In the genomic region with DNA sequence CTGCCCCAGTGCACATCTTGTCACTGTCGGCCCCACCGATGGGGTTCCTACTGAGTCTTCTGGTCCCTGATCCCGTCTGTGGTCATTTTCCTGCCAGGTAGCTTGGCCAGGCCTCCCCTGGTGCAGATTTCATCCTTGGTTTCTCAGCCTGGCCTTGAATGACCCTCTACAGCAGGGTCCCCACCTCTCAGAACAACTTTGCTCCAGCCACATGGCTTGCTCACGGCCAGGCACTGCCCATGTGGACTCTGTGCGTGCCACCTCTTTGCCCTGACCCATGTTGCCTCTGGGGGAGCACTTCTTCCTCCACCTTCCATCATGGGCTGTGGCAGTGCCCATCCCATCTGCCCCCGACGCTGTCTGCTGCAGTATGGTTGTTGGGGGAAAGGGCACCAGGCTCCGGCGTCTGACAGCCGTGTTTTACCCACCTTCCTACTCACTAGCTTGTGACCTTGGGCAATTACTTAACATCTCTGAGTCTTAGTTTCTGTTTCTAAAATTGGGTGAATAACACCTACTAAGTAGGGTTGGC, we compare ENCODE assay signal across 1 cellular context.
TF ChIP-seq lines count a peak whose summit lies in the region.

No MANE protein-coding gene starts in this region.

TF ChIP-seq in endothelial cell of umbilical vein, 7 proteins besides CTCF, POLR2A, EP300 and RAD21:
- TF ChIP-seq MYC (IDR thresholded peaks at IDR 0.05; ENCODE audit: low read depth, low read length) (no peak), GATA2 (IDR thresholded peaks at IDR 0.05; ENCODE audit: insufficient read depth, insufficient read length, low read depth, low read length) (no peak), MAX (IDR thresholded peaks at IDR 0.05; ENCODE audit: insufficient read depth, insufficient read length) (no peak), EZH2 (IDR thresholded peaks at IDR 0.05; ENCODE audit: borderline replicate concordance, low read depth, low read length, severe bottlenecking) (no peak), JUN (IDR thresholded peaks at IDR 0.05; ENCODE audit: borderline replicate concordance, insufficient read depth, insufficient read length, low read depth) (no peak), POLR2AphosphoS5 (IDR thresholded peaks at IDR 0.05; ENCODE audit: insufficient read depth, low read depth, low read length) (no peak), FOS (IDR thresholded peaks at IDR 0.05; ENCODE audit: borderline replicate concordance, insufficient read depth, low read length) (no peak)
